25 cellular contexts compared by ENCODE assay signal in the genomic region with DNA sequence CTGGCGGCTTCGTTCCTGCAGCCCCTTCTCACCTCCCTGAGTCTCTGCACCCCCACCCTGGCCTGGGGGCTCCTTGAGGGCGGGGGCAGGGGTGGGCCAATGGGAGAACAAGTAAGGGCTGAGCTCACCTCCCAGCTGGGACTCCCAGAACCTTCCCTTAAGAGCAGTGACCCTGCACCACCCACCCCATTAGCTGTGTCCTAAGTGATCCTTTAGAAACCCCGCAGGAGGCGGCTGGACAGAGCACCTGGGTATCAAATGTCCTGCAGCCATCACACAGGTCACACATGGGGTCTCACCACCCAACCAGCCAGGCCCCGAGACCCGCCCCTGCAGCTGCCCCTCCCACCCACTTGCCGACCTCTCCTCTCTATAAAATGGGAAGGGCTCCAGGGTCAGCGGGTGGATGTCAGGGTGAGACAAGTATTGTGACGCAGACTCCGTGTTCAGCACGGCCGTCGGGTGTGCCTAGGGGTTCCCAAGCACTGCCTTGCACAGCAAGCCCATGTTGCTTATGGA.
DNase-seq lines count a peak whose midpoint lies in the region; ATAC-seq and TF ChIP-seq lines count a peak whose summit lies in the region.
"Had no signal": no experiment of that assay in that cellular context is flagged by ENCODE, and none has a peak within 500 bp of the region (broad histone marks: within the 10 kb centered on the region; RNA-seq: fewer than 3 reads in every experiment).

No MANE protein-coding gene starts in this region.

- H3T11ph ChIP-seq in H9 (ENCODE audit: low read length) = no peak overlapping the region

- H2BK15ac ChIP-seq in H9 (ENCODE audit: low read depth, low read length) = no peak overlapping the region

- H3K4me1 Mint-ChIP-seq in H9 = peaks cover 0 to 9% of the 10 kb centered on the region in 2 experiments; a peak in 1 of 4 replicates
- H3K4me1 Mint-ChIP-seq in CD4-positive, alpha-beta memory T cell = peaks cover 0 to 5% (median under 1%) of the 10 kb centered on the region in 4 donors

- TF ChIP-seq POLR2A in suprapubic skin (IDR thresholded peaks at IDR 0.05) = no peak

- no CpG with 5 or more reads among the region's 14 CpGs for WGBS in H9 (ENCODE audit: extremely low coverage, insufficient read length, low lambda C conversion rate)
- WGBS in suprapubic skin = 51% methylated on average over 13 of the region's 14 CpGs

- no peaks in the 10 kb centered on the region for H3K9me3 ChIP-seq in left ventricle myocardium inferior (replicated peaks)
- H3K9me3 ChIP-seq in H9 (ENCODE audit: control insufficient read depth, low read depth, low read length) = no peaks in the 10 kb centered on the region
- no peaks in the 10 kb centered on the region for H3K9me3 ChIP-seq in suprapubic skin
- no peaks in the 10 kb centered on the region for H3K9me3 ChIP-seq in CD4-positive, alpha-beta memory T cell (ENCODE audit: control insufficient read depth in 1 of 2, low read length in 2 of 2)
- H3K9me3 ChIP-seq: BLaER1 treated with 17β-estradiol and CSF1 and Interleukin-3, amounts not matched to agents 10 nM and 100 nM; Caco-2; gastrocnemius medialis; neutrophil; psoas muscle; transverse colon had no signal

- H3K79me1 ChIP-seq in H9 (ENCODE audit: insufficient read depth, low read depth, low read length, poor library complexity, severe bottlenecking) = no peaks in the 10 kb centered on the region

- H3K18ac ChIP-seq in H9 (ENCODE audit: insufficient read length, low read depth, low read length) = no peak overlapping the region

- H3K36me3 Mint-ChIP-seq in H9 (ENCODE audit: insufficient read depth in 1 of 3, low read depth in 3 of 3) = no peaks in the 10 kb centered on the region; a peak in 1 of 7 replicates
- no peaks in the 10 kb centered on the region for H3K36me3 Mint-ChIP-seq in CD4-positive, alpha-beta memory T cell

- no peak overlapping the region for H2BK20ac ChIP-seq in H9 (ENCODE audit: low read depth, low read length, poor library complexity, severe bottlenecking)

- POLR2A ChIA-PET in CD4-positive, alpha-beta memory T cell (lab: Charles Lee; ENCODE audit: partially characterized antibody) = no interaction called here

- H3K4me1 ChIP-seq in left ventricle myocardium inferior = peaks cover 10% of the 10 kb centered on the region
- H3K4me1 ChIP-seq in H9 (ENCODE audit: insufficient read depth, low read length) = no peaks in the 10 kb centered on the region
- peaks cover 4% of the 10 kb centered on the region for H3K4me1 ChIP-seq in suprapubic skin
- H3K4me1 ChIP-seq in CD4-positive, alpha-beta memory T cell (ENCODE audit: insufficient read depth, low read length) = no peaks in the 10 kb centered on the region
- H3K4me1 ChIP-seq: Caco-2, gastrocnemius medialis, psoas muscle had no signal

- no peak overlapping the region for H4K91ac ChIP-seq in H9 (ENCODE audit: insufficient read length, low read depth, low read length)

- H2BK120ac ChIP-seq in H9 (ENCODE audit: low read depth, low read length, poor library complexity, severe bottlenecking) = no peak overlapping the region

- no peaks in the 10 kb centered on the region for H3K79me2 ChIP-seq in H9 (ENCODE audit: insufficient read depth, low read length)

- H4K8ac ChIP-seq in H9 (replicated peaks; ENCODE audit: insufficient read length, low read depth, low read length) = no peak overlapping the region

- no peaks in the 10 kb centered on the region for H3K9me3 Mint-ChIP-seq in H9
- peaks cover 0 to 1% (median 0%) of the 10 kb centered on the region in 8 donors for H3K9me3 Mint-ChIP-seq in CD4-positive, alpha-beta memory T cell
- H3K9me3 Mint-ChIP-seq: central memory CD8-positive, alpha-beta T cell had no signal

- no peak overlapping the region for H2BK5ac ChIP-seq in H9 (ENCODE audit: insufficient read length, low read length)

- CTCF ChIA-PET in CD4-positive, alpha-beta memory T cell (lab: Charles Lee; ENCODE audit: partially characterized antibody) = no interaction called here

- H3K23ac ChIP-seq in H9 (ENCODE audit: insufficient read length, low read depth, low read length) = no peak overlapping the region

- H3K4ac ChIP-seq in H9 (ENCODE audit: low read depth, low read length) = no peak overlapping the region

- no peak overlapping the region for H3K9ac ChIP-seq in H9 (ENCODE audit: extremely low read depth, insufficient read length, low read length)
- H3K9ac ChIP-seq: BLaER1 treated with 17β-estradiol and CSF1 and Interleukin-3, amounts not matched to agents 10 nM and 100 nM had no signal

- no peaks in the 10 kb centered on the region for H3K23me2 ChIP-seq in H9 (ENCODE audit: insufficient read length, low read depth, low read length, poor library complexity, severe bottlenecking)

- H3K56ac ChIP-seq in H9 (ENCODE audit: insufficient read length, low read depth, low read length) = no peak overlapping the region

- no peak overlapping the region for H2AFZ ChIP-seq in H9 (ENCODE audit: low read length)

- no peak overlapping the region for H3K27ac Mint-ChIP-seq in H9
- H3K27ac Mint-ChIP-seq in CD4-positive, alpha-beta memory T cell = no peak overlapping the region

- no peaks in the 10 kb centered on the region for H4K20me1 ChIP-seq in H9 (ENCODE audit: control insufficient read depth, insufficient read depth, insufficient read length)

- H3K27ac ChIP-seq in left ventricle myocardium inferior (replicated peaks) (no peak overlapping the region), H9 (ENCODE audit: insufficient read length, low read depth, low read length) (no peak overlapping the region), suprapubic skin (no peak overlapping the region)
- H3K27ac ChIP-seq in CD4-positive, alpha-beta memory T cell (ENCODE audit: low read depth, low read length) = no peak overlapping the region
- H3K27ac ChIP-seq: BLaER1 treated with 17β-estradiol and CSF1 and Interleukin-3, amounts not matched to agents 10 nM and 100 nM; gastrocnemius medialis; neutrophil; psoas muscle; transverse colon had no signal

- no peak overlapping the region for H4K5ac ChIP-seq in H9 (ENCODE audit: insufficient read length, low read depth, low read length)

- intact Hi-C loops in Right ventricle myocardium inferior (cut with DNase I) = no loop called here
- intact Hi-C loops in left ventricle myocardium inferior (cut with micrococcal nuclease) = no loop called here
- intact Hi-C loops in CD4-positive, alpha-beta memory T cell (cut with micrococcal nuclease) = no loop called here

- no peak for TF ChIP-seq EP300 in suprapubic skin (IDR thresholded peaks at IDR 0.05)

- peaks cover 25% of the 10 kb centered on the region for H3K27me3 ChIP-seq in left ventricle myocardium inferior (ENCODE audit: low read depth)
- no peaks in the 10 kb centered on the region for H3K27me3 ChIP-seq in H9 (ENCODE audit: insufficient read depth, low read length)
- peaks cover 57% of the 10 kb centered on the region for H3K27me3 ChIP-seq in suprapubic skin
- H3K27me3 ChIP-seq in CD4-positive, alpha-beta memory T cell (ENCODE audit: insufficient read depth, low read length) = no peaks in the 10 kb centered on the region
- H3K27me3 ChIP-seq: neutrophil, transverse colon had no signal

- no peak for ATAC-seq in Right ventricle myocardium inferior
- ATAC-seq: gastrocnemius medialis, left colon, Panc1, psoas muscle had no signal

- H3K4me3 ChIP-seq in left ventricle myocardium inferior = no peak overlapping the region
- no peak overlapping the region for H3K4me3 ChIP-seq in suprapubic skin
- H3K4me3 ChIP-seq in CD4-positive, alpha-beta memory T cell (ENCODE audit: low read length in 2 of 2) = no peak overlapping the region
- H3K4me3 ChIP-seq: BLaER1 treated with 17β-estradiol and CSF1 and Interleukin-3, amounts not matched to agents 10 nM and 100 nM; gastrocnemius medialis; psoas muscle; transverse colon had no signal

- H3K14ac ChIP-seq in H9 (ENCODE audit: insufficient read depth, low read length) = 0 out of 2 replicates have a peak overlapping the region, but pooled peaks have one; percentile 5

- TF ChIP-seq CTCF in left ventricle myocardium inferior (IDR thresholded peaks at IDR 0.05; ENCODE audit: borderline replicate concordance) = no peak
- no peak for TF ChIP-seq CTCF in H9 (conservative IDR thresholded peaks at IDR 0.05)
- TF ChIP-seq CTCF in suprapubic skin (IDR thresholded peaks at IDR 0.05) = no peak

- no peak overlapping the region for H3K4me3 Mint-ChIP-seq in H9
- H3K4me3 Mint-ChIP-seq in CD4-positive, alpha-beta memory T cell = no peak overlapping the region
- H3K4me3 Mint-ChIP-seq: central memory CD8-positive, alpha-beta T cell had no signal

- H3K27me3 Mint-ChIP-seq in H9 (ENCODE audit: low read depth) = no peaks in the 10 kb centered on the region
- H3K27me3 Mint-ChIP-seq in CD4-positive, alpha-beta memory T cell = peaks cover 0 to 8% of the 10 kb centered on the region in 2 donors

- no peak overlapping the region for H2AK5ac ChIP-seq in H9 (ENCODE audit: insufficient read length, low read length)

- H3K36me3 ChIP-seq in left ventricle myocardium inferior (no peaks in the 10 kb centered on the region), suprapubic skin (no peaks in the 10 kb centered on the region)
- no peaks in the 10 kb centered on the region for H3K36me3 ChIP-seq in CD4-positive, alpha-beta memory T cell (ENCODE audit: insufficient read depth, low read length)
- H3K36me3 ChIP-seq: BLaER1 treated with 17β-estradiol and CSF1 and Interleukin-3, amounts not matched to agents 10 nM and 100 nM; gastrocnemius medialis; neutrophil; transverse colon had no signal

- H2BK12ac ChIP-seq in H9 (ENCODE audit: insufficient read length, low read depth, low read length) = no peak overlapping the region

- no peak overlapping the region for H3K4me2 ChIP-seq in H9 (ENCODE audit: insufficient read depth, insufficient read length, low read length)

- DNase-seq in Right ventricle myocardium inferior (ENCODE audit: missing footprints) (peak; percentile 42), left ventricle myocardium inferior (no peak), H9 (peak; percentile 18), left kidney (ENCODE audit: low read depth, low spot score) (peak; percentile 18), suprapubic skin (ENCODE audit: low spot score in 2 of 2) (peak; percentile 40 to 56), CD1c-positive myeloid dendritic cell (ENCODE audit: extremely low spot score) (no peak), NCI-H1048 (lab: John Stamatoyannopoulos, UW) (no peak)
- DNase-seq in CD4-positive, alpha-beta memory T cell = no peak
- DNase-seq: activated naive CD4-positive, alpha-beta T cell; Caco-2; dermis blood vessel endothelial cell; gastrocnemius medialis; GF-D8; hippocampal formation; NCI-H2107; psoas muscle; SIG-M5; stimulated activated CD4-positive, alpha-beta T cell treated with anti-CD3 and anti-CD28 coated beads, Interleukin-4, amount 100 ng/mL, for 24 hours; T-helper 9 cell; transverse colon had no signal

Comparison
In these comparisons a context has a peak if more than half of its experiments do, and no peak if none do; other contexts are left out.
1. DNase-seq: peak in Right ventricle myocardium inferior (single experiment), H9 (single experiment), left kidney (single experiment) and suprapubic skin (2 of 2); none in left ventricle myocardium inferior (single experiment), CD1c-positive myeloid dendritic cell (single experiment), CD4-positive, alpha-beta memory T cell (0 of 5) and NCI-H1048 (single experiment).